Comparison of ENCODE assay signal across 8 cellular contexts in the genomic region with DNA sequence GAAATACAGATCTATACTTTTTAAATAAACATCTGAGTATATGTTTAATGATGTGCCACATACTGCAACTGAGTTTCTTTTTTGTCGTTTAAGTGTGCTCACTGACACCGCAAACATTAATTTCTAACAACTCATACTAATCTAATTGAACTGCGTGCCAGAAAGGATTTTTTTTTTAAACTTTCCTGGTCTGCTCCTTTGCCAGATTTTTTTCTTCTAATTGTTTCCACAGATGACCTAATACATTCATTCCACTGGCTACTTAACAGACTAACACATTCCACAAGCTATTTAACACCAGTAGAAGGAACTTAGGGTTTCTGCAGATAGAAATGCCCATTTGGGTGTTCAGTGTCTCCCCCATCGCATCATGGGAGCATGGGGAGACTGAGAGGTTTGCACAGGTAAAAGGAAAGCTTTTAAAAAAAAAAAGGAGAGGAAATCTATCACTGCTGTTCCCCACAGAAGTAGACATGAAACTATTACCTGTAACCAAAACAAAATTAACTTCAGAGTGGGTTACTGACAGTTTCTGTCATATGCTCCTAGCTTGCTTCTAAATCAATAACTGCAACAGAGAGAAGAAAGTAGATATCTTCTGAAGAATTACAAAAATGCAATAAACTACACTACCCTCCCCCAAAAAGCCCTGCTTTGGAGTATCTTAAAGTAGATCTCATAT. TPM values are rescaled to one million over a fixed set of nuclear protein-coding genes. Genes with fewer than 3 reads are reported as not detected.
DNase-seq lines count a peak whose midpoint lies in the region; ATAC-seq, FAIRE-seq and TF ChIP-seq lines count a peak whose summit lies in the region.
"Had no signal": no experiment of that assay in that cellular context is flagged by ENCODE, and none has a peak within 500 bp of the region (broad histone marks: within the 10 kb centered on the region; RNA-seq: fewer than 3 reads in every experiment).

No MANE protein-coding gene starts in this region.

- H3K4me3 ChIP-seq in neutrophil (ENCODE audit: low read depth in 1 of 2, low read length in 1 of 2) (no peak overlapping the region), small intestine (ENCODE audit: low read depth in 1 of 2, low read length in 2 of 2) (no peak overlapping the region)

- ATAC-seq in GM19351 (IDR thresholded peaks at IDR 0.05; ENCODE audit: unreplicated experiment), result peak; percentile 42
- ATAC-seq in HG02943 (IDR thresholded peaks at IDR 0.05; ENCODE audit: low read depth, unreplicated experiment), result peak; percentile 42
- no peak for ATAC-seq in activated T-helper 17 cell treated with anti-CD3 and anti-CD28 coated beads, Interleukin-2, amount 50 U/mL, for 72 hours (replicated peaks)
- ATAC-seq in GM18858 (IDR thresholded peaks at IDR 0.05; ENCODE audit: unreplicated experiment), result no peak
- ATAC-seq: esophagus mucosa had no signal

- 40 to 55% (median 49%) methylated on average over 4 of the region's 4 CpGs for WGBS in small intestine, 3 donors

- H3K36me3 Mint-ChIP-seq in activated T-helper 17 cell treated with anti-CD3 and anti-CD28 coated beads, Interleukin-2, amount 50 U/mL, for 72 hours (ENCODE audit: low read depth), result peaks cover 9% of the 10 kb centered on the region

- H3K27ac Mint-ChIP-seq in activated T-helper 17 cell treated with anti-CD3 and anti-CD28 coated beads, Interleukin-2, amount 50 U/mL, for 72 hours, result peak overlapping the region; percentile 93

- peaks cover 12% of the 10 kb centered on the region for H3K4me1 Mint-ChIP-seq in activated T-helper 17 cell treated with anti-CD3 and anti-CD28 coated beads, Interleukin-2, amount 50 U/mL, for 72 hours

- no peaks in the 10 kb centered on the region for H3K9me3 Mint-ChIP-seq in activated T-helper 17 cell treated with anti-CD3 and anti-CD28 coated beads, Interleukin-2, amount 50 U/mL, for 72 hours

- no peak for FAIRE-seq in small intestine (lab: Jason Lieb, UNC)

- H3K36me3 ChIP-seq in neutrophil (no peaks in the 10 kb centered on the region), small intestine (ENCODE audit: control insufficient read depth in 2 of 2, insufficient read depth in 2 of 2, low read length in 2 of 2) (no peaks in the 10 kb centered on the region)

- H3K27me3 Mint-ChIP-seq in activated T-helper 17 cell treated with anti-CD3 and anti-CD28 coated beads, Interleukin-2, amount 50 U/mL, for 72 hours, result no peaks in the 10 kb centered on the region

- no peak for TF ChIP-seq CTCF in neutrophil (IDR thresholded peaks at IDR 0.05)

- H3K27me3 ChIP-seq in neutrophil (no peaks in the 10 kb centered on the region), small intestine (ENCODE audit: control insufficient read depth in 2 of 2, insufficient read depth in 2 of 2, low read length in 2 of 2) (no peaks in the 10 kb centered on the region)

- H3K4me1 ChIP-seq in neutrophil (ENCODE audit: control insufficient read depth in 1 of 2, insufficient read depth in 1 of 2, low read depth in 1 of 2, low read length in 1 of 2) (peaks cover 63 to 64% of the 10 kb centered on the region in 2 experiments), small intestine (ENCODE audit: control insufficient read depth in 2 of 2, insufficient read depth in 1 of 2, low read depth in 1 of 2, low read length in 1 of 2) (no peaks in the 10 kb centered on the region)

- peak overlapping the region; percentile 81 for H3K4me3 Mint-ChIP-seq in activated T-helper 17 cell treated with anti-CD3 and anti-CD28 coated beads, Interleukin-2, amount 50 U/mL, for 72 hours

- no peak for DNase-seq in SK-N-DZ (ENCODE audit: low spot score)
- DNase-seq in small intestine, result no peak

- peak overlapping the region; percentile 69 for H3K27ac ChIP-seq in neutrophil
- peak overlapping the region in 1 of 2 donors; percentile 14 for H3K27ac ChIP-seq in small intestine (ENCODE audit: low read depth in 1 of 2, low read length in 1 of 2)

- H3K9me3 ChIP-seq in neutrophil (no peaks in the 10 kb centered on the region), small intestine (ENCODE audit: control insufficient read depth, low read depth) (no peaks in the 10 kb centered on the region)

RNA-seq across cellular contexts. Expression of gene SH3KBP1, which starts 31.6 kb away (rescaled TPM):
- 10 to 100 TPM; 84.5 to 95.8 TPM for total RNA-seq in activated T-helper 17 cell treated with anti-CD3 and anti-CD28 coated beads, Interleukin-2, amount 50 U/mL, for 72 hours
- polyA plus RNA-seq in SK-N-DZ (2014; cell fraction: cytosol; rRNA removed), result 3.1 and 5.3 TPM in 2 replicates
- polyA plus RNA-seq in SK-N-DZ (2014; cell fraction: nucleus; rRNA removed), result 2.0 and 3.7 TPM in 2 replicates
- 10 to 100 TPM in 1 of 3 donors, 1 to 10 TPM in 2; 6.3 to 15.9 (median 7.3) TPM for polyA plus RNA-seq in small intestine

Comparison
In these comparisons a context has a peak if more than half of its experiments do, and no peak if none do; other contexts are left out.
1. ATAC-seq: peak in GM19351 (single experiment) and HG02943 (single experiment); none in activated T-helper 17 cell treated with anti-CD3 and anti-CD28 coated beads, Interleukin-2, amount 50 U/mL, for 72 hours (single experiment) and GM18858 (single experiment).